In the genomic region with DNA sequence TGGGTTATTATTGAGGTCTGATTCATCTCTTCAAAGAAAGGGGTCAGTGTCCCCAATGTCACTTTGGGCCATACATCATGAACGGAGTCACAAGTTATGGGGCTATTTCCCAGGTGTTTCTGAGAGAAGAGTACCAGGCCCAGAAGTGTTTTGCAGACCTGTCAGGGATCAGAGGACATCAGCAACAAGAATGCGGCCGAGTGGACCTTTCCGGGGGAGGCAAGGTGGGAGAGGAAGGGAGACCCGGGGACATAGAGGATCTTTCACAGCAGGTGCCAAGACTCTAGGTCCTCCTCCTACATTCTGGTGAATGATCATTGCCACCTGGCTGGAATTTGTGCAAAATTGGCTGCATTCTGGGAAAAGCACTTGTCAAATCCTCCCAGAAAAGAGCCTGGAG, we compare ENCODE assay signal across 21 cellular contexts.
"Had no signal": no experiment of that assay in that cellular context is flagged by ENCODE, and none has a peak within 500 bp of the region (broad histone marks: within the 10 kb centered on the region; RNA-seq: fewer than 3 reads in every experiment).

No MANE protein-coding gene starts in this region.

- H3K27ac ChIP-seq: SJSA1, SK-N-MC had no signal

- DNase-seq: IMR-90, Kasumi-1, KG1, MM.1S, NCI-H1092 treated with DMSO at 0.1 percent for 48 hours, NCI-H1436, NCI-H187, NCI-H2029, NCI-H2081 treated with DMSO at 0.1 percent for 48 hours, NCI-H2171, NCI-H226, NCI-H446, NCI-H510A, NCI-H524 treated with DMSO at 0.1 percent for 48 hours, NCI-H69, NCI-H774, Right ventricle myocardium superior, RPMI8226, SIG-M5 had no signal

- H3K27me3 ChIP-seq: SJSA1 had no signal

- H3K4me1 ChIP-seq: SJSA1 had no signal

- H3K36me3 ChIP-seq: SJSA1 had no signal

- H3K4me3 ChIP-seq: SJSA1, SK-N-MC had no signal

- H3K9me3 ChIP-seq: SJSA1 had no signal
